ENCODE assay signal across 8 cellular contexts in the genomic region with DNA sequence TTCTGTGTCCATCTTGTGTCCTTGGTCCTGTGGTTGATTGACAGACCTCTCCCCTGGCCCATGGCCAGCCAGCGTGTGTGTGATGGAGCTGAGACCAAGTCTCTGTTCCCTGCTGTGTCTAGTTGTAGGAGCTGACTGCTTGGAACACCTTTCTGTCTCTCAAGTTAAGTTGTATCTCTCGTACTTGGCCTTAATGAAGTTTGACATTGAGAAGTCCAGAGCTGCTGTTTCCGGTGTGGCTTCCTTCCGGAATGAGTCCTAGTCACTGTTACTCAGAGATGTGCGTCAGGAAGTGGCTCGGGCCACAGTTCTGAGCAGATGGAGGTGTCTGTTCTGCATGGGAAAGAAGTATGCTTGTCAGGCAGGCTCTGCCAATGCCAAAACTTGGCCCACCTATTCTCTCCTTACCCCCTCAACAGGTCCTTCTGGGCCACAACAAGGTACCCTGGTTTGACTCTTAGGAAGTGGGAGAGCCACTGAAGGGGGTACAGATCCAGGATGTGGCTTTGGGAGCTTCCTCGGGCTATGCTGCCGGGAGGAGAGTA. TPM values are rescaled to one million over a fixed set of nuclear protein-coding genes. Genes with fewer than 3 reads are reported as not detected.
DNase-seq lines count a peak whose midpoint lies in the region; ATAC-seq and TF ChIP-seq lines count a peak whose summit lies in the region.

No MANE protein-coding gene starts in this region.

- H3K9ac ChIP-seq in HUES48 (ENCODE audit: low read depth, low read length), result no peak overlapping the region

- H3K27me3 Mint-ChIP-seq in neural crest cell (ENCODE audit: low read depth), result no peaks in the 10 kb centered on the region

- 62 to 69% methylated on average over 8 of the region's 8 CpGs for WGBS in tibial nerve, 2 donors

- peak overlapping the region; percentile 2 for H3K4me3 Mint-ChIP-seq in neural crest cell

- H3K27ac ChIP-seq in HUES48 (ENCODE audit: low read depth, low read length), result peak overlapping the region; percentile 89
- H3K27ac ChIP-seq in effector memory CD4-positive, alpha-beta T cell (ENCODE audit: insufficient read depth, low read length, poor library complexity, severe bottlenecking), result peak overlapping the region; percentile 80
- peak overlapping the region; percentile 39 to 91 (median 80) for H3K27ac ChIP-seq in tibial nerve

- H3K27me3 ChIP-seq in HUES48 (ENCODE audit: control insufficient read depth, insufficient read depth, low read length) (no peaks in the 10 kb centered on the region), tibial nerve (no peaks in the 10 kb centered on the region)
- H3K27me3 ChIP-seq in effector memory CD4-positive, alpha-beta T cell (replicated peaks; ENCODE audit: control insufficient read depth, insufficient read depth, low read length, poor library complexity, severe bottlenecking), result no peaks in the 10 kb centered on the region

- peaks cover 66% of the 10 kb centered on the region for H3K4me1 ChIP-seq in HUES48 (ENCODE audit: control insufficient read depth, insufficient read depth, low read length)
- H3K4me1 ChIP-seq in effector memory CD4-positive, alpha-beta T cell (ENCODE audit: control insufficient read depth, insufficient read depth, low read length, poor library complexity, severe bottlenecking), result peaks cover 74% of the 10 kb centered on the region
- peaks cover 0 to 78% (median 62%) of the 10 kb centered on the region in 4 donors for H3K4me1 ChIP-seq in tibial nerve

- H3K9me3 ChIP-seq in HUES48 (ENCODE audit: control insufficient read depth, insufficient read depth, low read length), result no peaks in the 10 kb centered on the region
- no peaks in the 10 kb centered on the region for H3K9me3 ChIP-seq in effector memory CD4-positive, alpha-beta T cell (ENCODE audit: control insufficient read depth, low read length)
- no peaks in the 10 kb centered on the region for H3K9me3 ChIP-seq in tibial nerve

- TF ChIP-seq EP300 in tibial nerve (IDR thresholded peaks at IDR 0.05), result no peak

- H3K36me3 ChIP-seq in HUES48 (ENCODE audit: control insufficient read depth, insufficient read depth, low read length), result peaks cover 9% of the 10 kb centered on the region; the same call in 1 of the 2 replicates
- H3K36me3 ChIP-seq in effector memory CD4-positive, alpha-beta T cell (ENCODE audit: control insufficient read depth, insufficient read depth, low read length), result no peaks in the 10 kb centered on the region
- H3K36me3 ChIP-seq in tibial nerve, result peaks cover 0 to 5% (median 0%) of the 10 kb centered on the region in 3 donors

- ATAC-seq in HG02588 (IDR thresholded peaks at IDR 0.05; ENCODE audit: unreplicated experiment), result no peak

- no peak overlapping the region for H3K4me3 ChIP-seq in HUES48 (ENCODE audit: low read depth, low read length)
- peak overlapping the region; percentile 28 for H3K4me3 ChIP-seq in effector memory CD4-positive, alpha-beta T cell (ENCODE audit: insufficient read depth, low read depth, low read length, poor library complexity, severe bottlenecking)
- no peak overlapping the region for H3K4me3 ChIP-seq in tibial nerve

- no peak overlapping the region for H3K27ac Mint-ChIP-seq in neural crest cell (ENCODE audit: unreplicated experiment)

- H3K36me3 Mint-ChIP-seq in neural crest cell (ENCODE audit: low read depth), result peaks cover 4% of the 10 kb centered on the region

- no peaks in the 10 kb centered on the region for H3K9me3 Mint-ChIP-seq in neural crest cell

- no peak for TF ChIP-seq CTCF in neural crest cell (conservative IDR thresholded peaks at IDR 0.05)
- TF ChIP-seq CTCF in tibial nerve (IDR thresholded peaks at IDR 0.05), result no peak

- H3K4me1 Mint-ChIP-seq in neural crest cell, result peaks cover 62% of the 10 kb centered on the region

- TF ChIP-seq POLR2A in tibial nerve (IDR thresholded peaks at IDR 0.05), result no peak

- DNase-seq in GM03348 (ENCODE audit: low spot score) (peak; percentile 71), neural crest cell (ENCODE audit: low read depth, low spot score) (no peak), tibial nerve (ENCODE audit: low spot score in 2 of 2) (no peak), NCI-H1694 treated with DMSO at 0.1 percent for 48 hours (lab: John Stamatoyannopoulos, UW) (no peak)
- DNase-seq in activated CD4-positive, alpha-beta T cell treated with anti-CD3 and anti-CD28 coated beads for 4 hours, result peak; percentile 62 to 67
- peak; percentile 61 to 68 (median 64) for DNase-seq in effector memory CD4-positive, alpha-beta T cell

RNA-seq across cellular contexts. Expression of a gene that starts 54.3 kb away (rescaled TPM):
- total RNA-seq in neural crest cell (150 and 158 TPM in 2 replicates), tibial nerve (10 to 100 TPM; 34.1 to 69.6 (median 36.8) TPM)

RNA-seq across cellular contexts. Expression of a gene that starts 55.6 kb away (rescaled TPM):
- 2.7 and 2.9 TPM in 2 replicates for total RNA-seq in neural crest cell
- 1 to 10 TPM; 1.8 to 7.2 (median 3.7) TPM for total RNA-seq in tibial nerve

RNA-seq across cellular contexts. Expression of a gene that starts 56.2 kb away (rescaled TPM):
- 371 and 389 TPM in 2 replicates for total RNA-seq in neural crest cell
- total RNA-seq in tibial nerve, result 10 to 100 TPM; 27.3 to 93.6 (median 61.6) TPM

Comparison
In these comparisons a context has a peak if more than half of its experiments do, and no peak if none do; other contexts are left out.
1. DNase-seq: peak in GM03348 (single experiment), activated CD4-positive, alpha-beta T cell treated with anti-CD3 and anti-CD28 coated beads for 4 hours (2 of 2) and effector memory CD4-positive, alpha-beta T cell (3 of 3); none in neural crest cell (single experiment), tibial nerve (0 of 2) and NCI-H1694 treated with DMSO at 0.1 percent for 48 hours (single experiment).
2. Peak in every context shown above with its lines, with median percentiles within 50 percentile points of each other: H3K27ac ChIP-seq.